ENCODE assay signal across 10 cellular contexts in the genomic region with DNA sequence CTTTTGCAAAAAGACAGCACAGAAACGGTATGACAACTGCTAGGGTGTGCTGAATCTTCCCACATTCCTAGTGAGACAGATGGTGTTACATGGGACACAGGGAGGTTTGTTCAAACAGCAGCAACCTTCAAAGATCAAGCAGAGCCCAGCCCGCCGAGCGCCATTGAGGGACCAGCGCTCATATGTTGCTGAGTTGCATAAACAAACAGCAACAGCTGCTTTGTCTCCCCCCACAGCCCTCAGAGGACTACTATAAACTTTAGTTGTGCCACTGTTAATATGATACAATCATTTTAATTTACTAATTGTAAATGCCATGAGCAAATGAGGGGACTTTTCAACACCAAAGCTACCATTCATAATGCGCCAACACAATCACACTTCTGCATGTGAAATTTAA.
DNase-seq lines count a peak whose midpoint lies in the region; FAIRE-seq and TF ChIP-seq lines count a peak whose summit lies in the region.
"Had no signal": no experiment of that assay in that cellular context is flagged by ENCODE, and none has a peak within 500 bp of the region (broad histone marks: within the 10 kb centered on the region; RNA-seq: fewer than 3 reads in every experiment).

No MANE protein-coding gene starts in this region.

- H3K4me3 Mint-ChIP-seq in brain, result peak overlapping the region in 2 of 5 experiments; percentile 19 to 75

- H3K9me3 Mint-ChIP-seq in brain, result no peaks in the 10 kb centered on the region

- whole genome bisulfite sequencing in smooth muscle cell (ENCODE audit: low lambda C conversion rate), result 63% methylated on average over 6 of the region's 6 CpGs

- no peak overlapping the region for H3K9ac ChIP-seq in smooth muscle cell (ENCODE audit: low read depth)

- H3K36me3 Mint-ChIP-seq in brain, result peaks cover 91% of the 10 kb centered on the region

- no peaks in the 10 kb centered on the region for H3K9me3 ChIP-seq in smooth muscle cell (replicated peaks; ENCODE audit: low read depth)

- H3K4me3 ChIP-seq in smooth muscle cell, result no peak overlapping the region

- no peaks in the 10 kb centered on the region for H3K27me3 ChIP-seq in layer of hippocampus (ENCODE audit: control insufficient read depth, insufficient read depth, low read length)
- no peaks in the 10 kb centered on the region for H3K27me3 ChIP-seq in smooth muscle cell (ENCODE audit: low read depth)

- no peak overlapping the region for H3K4me2 ChIP-seq in smooth muscle cell

- peak overlapping the region; percentile 16 to 72 (median 41) for H3K27ac Mint-ChIP-seq in brain

- peaks cover 2% of the 10 kb centered on the region for H4K20me1 ChIP-seq in smooth muscle cell (ENCODE audit: low read depth)

- FAIRE-seq in GM12892 (lab: Jason Lieb, UNC), result no peak

- peaks cover 39% of the 10 kb centered on the region for H3F3A ChIP-seq in smooth muscle cell (ENCODE audit: low read depth)

- peak; percentile 88 for DNase-seq in NCI-H2171 (lab: John Stamatoyannopoulos, UW)
- DNase-seq in smooth muscle cell (lab: John Stamatoyannopoulos, UW; ENCODE audit: unreplicated experiment), result no peak
- DNase-seq in cerebellar nuclear complex (lab: John Stamatoyannopoulos, UW), result no peak
- DNase-seq in GM12892 (ENCODE audit: insufficient read length), result no peak
- DNase-seq in NCI-H2107 treated with DMSO at 0.1 percent for 48 hours (lab: John Stamatoyannopoulos, UW; ENCODE audit: unreplicated experiment), result no peak
- no peak for DNase-seq in DMS153 (lab: John Stamatoyannopoulos, UW)
- DNase-seq: Caco-2 had no signal

- peaks cover 57% of the 10 kb centered on the region for H3K4me1 Mint-ChIP-seq in brain

- no peak for TF ChIP-seq CTCF in brain (conservative IDR thresholded peaks at IDR 0.05)
- no peak for TF ChIP-seq CTCF in smooth muscle cell (IDR thresholded peaks at IDR 0.05; ENCODE audit: borderline replicate concordance, insufficient read depth, poor library complexity, severe bottlenecking)

- H3K79me2 ChIP-seq in smooth muscle cell (ENCODE audit: low read depth), result peaks cover 40% of the 10 kb centered on the region

- no peaks in the 10 kb centered on the region for H3K4me1 ChIP-seq in smooth muscle cell (ENCODE audit: low read depth)
- H3K4me1 ChIP-seq: Caco-2 had no signal

- peaks cover 4% of the 10 kb centered on the region for H3K27me3 Mint-ChIP-seq in brain

- TF ChIP-seq POLR2A in GM12892 (IDR thresholded peaks at IDR 0.05; ENCODE audit: low read depth, low read length), result no peak

- H2AFZ ChIP-seq in smooth muscle cell (ENCODE audit: low read depth), result no peak overlapping the region

- H3K36me3 ChIP-seq in smooth muscle cell (ENCODE audit: low read depth), result peaks cover 24% of the 10 kb centered on the region

- H3K27ac ChIP-seq in layer of hippocampus (ENCODE audit: low read depth, low read length), result peak overlapping the region; percentile 59
- peak overlapping the region; percentile 51 for H3K27ac ChIP-seq in smooth muscle cell (ENCODE audit: low read depth)
- H3K27ac ChIP-seq: epithelial cell of prostate had no signal
